In genomic region chr2:85772019-85772745, GRCh38 we compare ENCODE assay signal across 8 cellular contexts. TPM values are rescaled to one million over a fixed set of nuclear protein-coding genes. Genes with fewer than 3 reads are reported as not detected.
DNase-seq lines count a peak whose midpoint lies in the region; ATAC-seq and TF ChIP-seq lines count a peak whose summit lies in the region.

No MANE protein-coding gene starts in this region.

- DNase-seq in DMS153 (lab: John Stamatoyannopoulos, UW) (peak; percentile 93), NCI-H2081 treated with DMSO at 0.1 percent for 48 hours (lab: John Stamatoyannopoulos, UW) (peak; percentile 93), astrocyte of the cerebellum (ENCODE audit: low read depth) (peak; percentile 99), left ventricle myocardium superior (peak; percentile 100), putamen (ENCODE audit: low spot score) (peak; percentile 96), OCI-M1 (lab: John Stamatoyannopoulos, UW) (no peak), T-helper 1 cell (no peak), NOMO-1 (lab: John Stamatoyannopoulos, UW; ENCODE audit: unreplicated experiment in 2 of 2) (no peak)

- intact Hi-C loops in left ventricle myocardium superior (cut with micrococcal nuclease) = no loop called here

- in situ Hi-C loops in astrocyte of the cerebellum (cut with HindIII; ENCODE audit: low sequenced_read_pairs) = no loop called here

- peak; percentile 23 for TF ChIP-seq CTCF in astrocyte of the cerebellum (IDR thresholded peaks at IDR 0.05; ENCODE audit: low read depth, low read length, missing control alignments)

- peak; percentile 88 for ATAC-seq in left ventricle myocardium superior

- no peak overlapping the region for H3K4me3 ChIP-seq in astrocyte of the cerebellum (ENCODE audit: low read depth, low read length)

RNA-seq across cellular contexts. Expression of gene ATOH8, which starts 18.4 kb away (rescaled TPM):
- 29.6 TPM for total RNA-seq in left ventricle myocardium superior

Comparison
In these comparisons a context has a peak if more than half of its experiments do, and no peak if none do; other contexts are left out.
1. DNase-seq: peak in DMS153 (single experiment), NCI-H2081 treated with DMSO at 0.1 percent for 48 hours (single experiment), astrocyte of the cerebellum (single experiment), left ventricle myocardium superior (single experiment) and putamen (single experiment); none in OCI-M1 (single experiment), T-helper 1 cell (0 of 5) and NOMO-1 (0 of 2).